8 cellular contexts compared by ENCODE assay signal in the genomic region with DNA sequence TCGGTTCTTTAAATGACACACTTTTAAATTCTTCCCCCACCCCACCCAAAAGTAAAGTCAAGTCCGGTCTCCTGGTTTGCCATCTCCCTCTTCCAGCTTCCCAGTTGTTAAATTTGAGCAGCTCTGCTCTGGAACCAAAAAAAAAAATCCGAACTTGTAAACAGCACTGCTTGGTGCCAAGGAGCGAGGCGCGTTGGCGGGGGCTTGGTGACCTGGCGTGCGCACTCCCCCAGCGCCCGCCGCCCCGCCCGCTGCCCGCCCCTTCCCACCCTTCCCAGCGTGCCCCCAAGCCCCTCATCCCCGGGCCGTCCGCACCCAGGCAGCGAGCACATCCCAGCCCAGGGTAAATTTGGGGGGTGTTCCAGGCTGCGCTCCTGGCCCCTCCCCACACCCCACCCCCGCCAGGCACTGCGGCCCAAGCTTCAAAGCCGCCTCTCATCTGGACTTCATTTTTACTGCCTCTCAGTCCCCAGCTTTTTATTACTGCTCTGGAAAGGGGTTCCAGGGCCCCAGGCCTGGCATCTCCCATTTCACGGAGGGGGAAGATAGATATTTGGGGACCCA. TPM values are rescaled to one million over a fixed set of nuclear protein-coding genes. Genes with fewer than 3 reads are reported as not detected.
DNase-seq lines count a peak whose midpoint lies in the region; ATAC-seq, FAIRE-seq and TF ChIP-seq lines count a peak whose summit lies in the region.

No MANE protein-coding gene starts in this region.

- peak overlapping the region; percentile 91 to 97 (median 93) for H3K4me3 Mint-ChIP-seq in nephron

- H3K4me1 ChIP-seq in BLaER1 (peaks cover 77% of the 10 kb centered on the region), Panc1 (ENCODE audit: control insufficient read depth, insufficient read depth, low read length) (peaks cover 51% of the 10 kb centered on the region)

- peaks cover 10% of the 10 kb centered on the region for H3K36me3 Mint-ChIP-seq in nephron (ENCODE audit: low read depth)

- H3K4me2 ChIP-seq in BLaER1, result peak overlapping the region; percentile 93

- peaks cover 54% of the 10 kb centered on the region for H3K4me1 Mint-ChIP-seq in nephron

- intact Hi-C loops in Panc1 (cut with micrococcal nuclease; ENCODE audit: unreplicated experiment), result loop anchor here (5.0 kb wide), 1 partner anchor 34 kb away; a partner anchor contains a TSS

- H3K36me3 ChIP-seq in BLaER1, result 0 out of 2 replicates have a peak, but pooled peaks cover 3% of the 10 kb centered on the region
- no peaks in the 10 kb centered on the region for H3K36me3 ChIP-seq in Panc1 (ENCODE audit: control insufficient read depth, insufficient read depth, low read length)

- no peak for DNase-seq in Panc1 (ENCODE audit: low read depth, low spot score)
- no peak for DNase-seq in epithelial cell of prostate (ENCODE audit: low read depth, low spot score)
- DNase-seq in stimulated activated CD4-positive, alpha-beta T cell treated with anti-CD3 and anti-CD28 coated beads, Interleukin-4, amount 100 ng/mL, for 4 hours, result no peak
- DNase-seq in GM12891 (ENCODE audit: insufficient read length, low spot score), result no peak

- no peaks in the 10 kb centered on the region for H3K9me3 Mint-ChIP-seq in nephron

- H3K9me3 ChIP-seq in BLaER1 (no peaks in the 10 kb centered on the region), Panc1 (ENCODE audit: control insufficient read depth, insufficient read depth, low read depth, low read length) (no peaks in the 10 kb centered on the region)

- peaks cover 5% of the 10 kb centered on the region; the same call in 1 of the 2 replicates for H4K20me1 ChIP-seq in BLaER1

- no peak for TF ChIP-seq CTCF in Panc1 (IDR thresholded peaks at IDR 0.05)
- TF ChIP-seq CTCF in nephron (IDR thresholded peaks at IDR 0.05; ENCODE audit: unreplicated experiment in 3 of 3), result no peak

- no peak for FAIRE-seq in GM12891 (lab: Jason Lieb, UNC)

- H3K4me3 ChIP-seq in BLaER1, result no peak overlapping the region
- peak overlapping the region; percentile 68 to 79 for H3K4me3 ChIP-seq in Panc1 (ENCODE audit: low read depth in 2 of 2, low read length in 2 of 2)

- CTCF ChIA-PET in Panc1 (lab: Charles Lee), result interaction anchor here (0.6 kb wide), 2 partner anchors 46 to 105 kb away, joined by 3 to 4 read pairs; no protein-coding TSS in a partner anchor

- peak overlapping the region; percentile 77 for H3K9ac ChIP-seq in BLaER1

- TF ChIP-seq POLR2A in GM12891 (IDR thresholded peaks at IDR 0.05; ENCODE audit: low read depth, low read length), result no peak

- H3K27me3 Mint-ChIP-seq in nephron (ENCODE audit: low read depth), result peaks cover 9% of the 10 kb centered on the region

- POLR2A ChIA-PET in Panc1 (lab: Charles Lee), result no interaction called here

- in situ Hi-C loops in Panc1 (cut with HindIII; ENCODE audit: low pct_unique_long_range_greater_than_20kb, low sequenced_read_pairs), result no loop called here

- BruUV-seq in Panc1 (replicated peaks; lab: Mats Ljungman, UMichigan), result no TSS peak

- ATAC-seq in Panc1, result no peak
- no peak for ATAC-seq in GM19351 (IDR thresholded peaks at IDR 0.05; ENCODE audit: unreplicated experiment)
- no peak for ATAC-seq in HG03039 (IDR thresholded peaks at IDR 0.05; ENCODE audit: unreplicated experiment)

- H3K27ac ChIP-seq in BLaER1 (no peak overlapping the region), Panc1 (ENCODE audit: low read length) (peak overlapping the region; percentile 84), epithelial cell of prostate (peak overlapping the region; percentile 99)

- peak overlapping the region; percentile 87 to 92 (median 88) for H3K27ac Mint-ChIP-seq in nephron

- H3K27me3 ChIP-seq in BLaER1 (no peaks in the 10 kb centered on the region), Panc1 (ENCODE audit: control insufficient read depth, insufficient read depth, low read length) (no peaks in the 10 kb centered on the region)

TF ChIP-seq in GM12891, 5 proteins besides CTCF, POLR2A, EP300 and RAD21:
- no peak for TF ChIP-seq SPI1 (IDR thresholded peaks at IDR 0.05; ENCODE audit: low read depth, low read length)

RNA-seq across cellular contexts. Expression of a gene that starts 11.6 kb away (rescaled TPM):
- total RNA-seq in Panc1 (2021; ENCODE audit: unreplicated experiment), result 0.98 TPM
- not detected for polyA plus RNA-seq in Panc1 (2012; ENCODE audit: insufficient read length)
- polyA plus RNA-seq in GM12891 (2012; ENCODE audit: low read depth, missing spikeins), result 154 TPM

RNA-seq across cellular contexts. Expression of a gene that starts 13.4 kb away (rescaled TPM):
- total RNA-seq in Panc1 (2021; ENCODE audit: unreplicated experiment), result 41.2 TPM
- 40.7 TPM for polyA plus RNA-seq in Panc1 (2012; ENCODE audit: insufficient read length)
- 4.0 TPM for polyA plus RNA-seq in GM12891 (2012; ENCODE audit: low read depth, missing spikeins)

RNA-seq across cellular contexts. Expression of a gene that starts 37.9 kb away (rescaled TPM):
- total RNA-seq in Panc1 (2021; ENCODE audit: unreplicated experiment), result 15.4 TPM
- 12.5 TPM for polyA plus RNA-seq in Panc1 (2012; ENCODE audit: insufficient read length)
- polyA plus RNA-seq in GM12891 (2012; ENCODE audit: low read depth, missing spikeins), result 8.6 TPM

RNA-seq across cellular contexts. Expression of a gene that starts 38.1 kb away (rescaled TPM):
- total RNA-seq in Panc1 (2021; ENCODE audit: unreplicated experiment), result 46.8 TPM
- polyA plus RNA-seq in Panc1 (2012; ENCODE audit: insufficient read length), result 29.9 TPM
- 10.6 TPM for polyA plus RNA-seq in GM12891 (2012; ENCODE audit: low read depth, missing spikeins)

RNA-seq across cellular contexts. Expression of a gene that starts 49.5 kb away (rescaled TPM):
- 54.6 TPM for total RNA-seq in Panc1 (2021; ENCODE audit: unreplicated experiment)
- polyA plus RNA-seq in Panc1 (2012; ENCODE audit: insufficient read length), result 13.7 TPM
- 11.6 TPM for polyA plus RNA-seq in GM12891 (2012; ENCODE audit: low read depth, missing spikeins)
